8 cellular contexts compared by ENCODE assay signal in the genomic region with DNA sequence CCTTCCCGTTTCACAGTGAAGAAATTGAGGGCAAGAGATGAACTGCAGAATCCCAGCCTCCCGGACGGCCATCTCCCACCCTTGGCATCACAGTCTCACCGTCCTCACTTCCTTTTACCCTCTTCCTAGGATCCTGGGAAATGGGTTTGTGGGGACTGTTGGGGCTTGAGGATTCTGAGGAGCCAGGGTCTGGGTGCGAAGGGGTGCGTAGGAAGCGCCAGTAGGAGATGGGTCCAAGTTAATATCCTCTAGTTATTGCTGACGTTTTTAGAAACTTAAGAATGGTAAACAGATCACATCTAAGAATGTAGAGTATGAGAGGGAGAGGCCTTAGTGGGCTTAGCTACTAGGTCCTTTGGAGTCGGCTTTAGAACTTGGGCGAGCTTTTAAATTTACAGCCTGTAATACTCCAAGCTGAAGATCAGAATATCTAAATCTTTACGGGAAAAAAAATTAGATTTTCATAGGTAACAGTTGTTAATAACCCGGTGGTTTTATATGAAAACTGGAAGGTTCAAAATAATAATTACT. TPM values are rescaled to one million over a fixed set of nuclear protein-coding genes. Genes with fewer than 3 reads are reported as not detected.
A peak's percentile ranks its signal among the peaks of the same experiment; 100 is the strongest.
DNase-seq lines count a peak whose midpoint lies in the region; TF ChIP-seq lines count a peak whose summit lies in the region.

No MANE protein-coding gene starts in this region.

- peaks cover 2% of the 10 kb centered on the region for H3K79me1 ChIP-seq in mesenchymal stem cell (replicated peaks; ENCODE audit: low read length, poor library complexity, severe bottlenecking)

- peak overlapping the region in 1 of 2 experiments; percentile 57 for H3K23ac ChIP-seq in mesenchymal stem cell (ENCODE audit: low read length in 2 of 2)

- H2BK12ac ChIP-seq in mesenchymal stem cell (ENCODE audit: low read length in 2 of 2), result no peak overlapping the region

- TF ChIP-seq CTCF in GM12864 (IDR thresholded peaks at IDR 0.05; ENCODE audit: low read depth, low read length, missing control alignments) (no peak), brain microvascular endothelial cell (IDR thresholded peaks at IDR 0.05; ENCODE audit: low read depth, low read length, missing control alignments) (no peak), GM10248 (IDR thresholded peaks at IDR 0.05; ENCODE audit: control extremely low read depth, extremely low read depth, low read depth, missing control alignments) (no peak)

- no peak overlapping the region for H2BK5ac ChIP-seq in mesenchymal stem cell (ENCODE audit: low read depth, low read length, poor library complexity, severe bottlenecking)

- no peaks in the 10 kb centered on the region for H3K27me3 ChIP-seq in HUES6 (ENCODE audit: control insufficient read depth, insufficient read depth, low read length)
- no peaks in the 10 kb centered on the region for H3K27me3 ChIP-seq in brain microvascular endothelial cell (replicated peaks)
- H3K27me3 ChIP-seq in mesenchymal stem cell (ENCODE audit: control insufficient read depth in 1 of 2, insufficient read depth in 1 of 2, low read length in 2 of 2), result no peaks in the 10 kb centered on the region

- H3K9ac ChIP-seq in HUES6 (ENCODE audit: low read length) (peak overlapping the region; percentile 91), mesenchymal stem cell (ENCODE audit: low read length) (peak overlapping the region; percentile 97)

- H3K4me3 ChIP-seq in GM12864 (ENCODE audit: low read depth, low read length) (peak overlapping the region; percentile 91), HUES6 (ENCODE audit: low read depth, low read length) (peak overlapping the region; percentile 98), brain microvascular endothelial cell (ENCODE audit: low read depth, low read length) (peak overlapping the region; percentile 94), mesenchymal stem cell (ENCODE audit: insufficient read depth in 1 of 2, low read depth in 1 of 2, low read length in 2 of 2) (peak overlapping the region; percentile 94 to 100)

- H3K4me2 ChIP-seq in mesenchymal stem cell (ENCODE audit: low read length, poor library complexity, severe bottlenecking), result peak overlapping the region; percentile 67

- DNase-seq in GM12864 (ENCODE audit: low read depth) (no peak), brain microvascular endothelial cell (no peak), mesenchymal stem cell (peak; percentile 47), GM10248 (ENCODE audit: extremely low spot score) (no peak), NCI-H2227 treated with DMSO at 0.1 percent for 48 hours (lab: John Stamatoyannopoulos, UW) (no peak), cerebellar cortex (ENCODE audit: low spot score) (no peak)
- no peak for DNase-seq in stimulated activated CD4-positive, alpha-beta T cell treated with anti-CD3 and anti-CD28 coated beads, Interleukin-1b, Interleukin-23, amount 100 ng/mL, for 48 hours

- H4K91ac ChIP-seq in mesenchymal stem cell (ENCODE audit: low read length), result no peak overlapping the region

- 11% methylated on average over 8 of the region's 12 CpGs for WGBS in mesenchymal stem cell

- no peak overlapping the region for H3K4ac ChIP-seq in mesenchymal stem cell (ENCODE audit: low read depth in 1 of 2, low read length in 2 of 2)

- no peak overlapping the region for H2BK15ac ChIP-seq in mesenchymal stem cell (ENCODE audit: low read depth, poor library complexity, severe bottlenecking)

- H2BK120ac ChIP-seq in mesenchymal stem cell (ENCODE audit: low read depth, low read length), result peak overlapping the region; percentile 59

- CTCF ChIA-PET in GM10248 (lab: Yijun Ruan, JAX), result interaction anchor here (0.9 to 11.9 kb wide), 6 partner anchors 10 to 130 kb away, joined by 3 to 132 read pairs (median 4); no protein-coding TSS in a partner anchor

- H3K4me1 ChIP-seq in HUES6 (ENCODE audit: control insufficient read depth, insufficient read depth, low read length) (peaks cover 4% of the 10 kb centered on the region; the same call in 1 of the 2 replicates), mesenchymal stem cell (ENCODE audit: control insufficient read depth, insufficient read depth, low read depth, low read length) (peaks cover 3% of the 10 kb centered on the region)

- no peak overlapping the region for H4K8ac ChIP-seq in mesenchymal stem cell (ENCODE audit: low read length)

- peaks cover 19% of the 10 kb centered on the region for H3K36me3 ChIP-seq in HUES6 (ENCODE audit: control insufficient read depth, insufficient read depth, low read length)
- H3K36me3 ChIP-seq in brain microvascular endothelial cell (replicated peaks), result peaks cover 8% of the 10 kb centered on the region
- peaks cover 3 to 30% of the 10 kb centered on the region in 2 experiments for H3K36me3 ChIP-seq in mesenchymal stem cell (ENCODE audit: control insufficient read depth in 1 of 2, insufficient read depth in 2 of 2, low read depth in 1 of 2, low read length in 2 of 2)

- no peak overlapping the region for H2AK5ac ChIP-seq in mesenchymal stem cell (ENCODE audit: low read length, severe bottlenecking)

- H3K9me3 ChIP-seq in HUES6 (ENCODE audit: control insufficient read depth, insufficient read depth, low read depth, low read length) (no peaks in the 10 kb centered on the region), mesenchymal stem cell (ENCODE audit: control insufficient read depth, low read length) (no peaks in the 10 kb centered on the region)

- in situ Hi-C loops in brain microvascular endothelial cell (cut with HindIII; ENCODE audit: low pct_ligation_motif_present, low sequenced_read_pairs), result no loop called here

- H3K18ac ChIP-seq in mesenchymal stem cell (ENCODE audit: low read depth in 1 of 2, low read length in 2 of 2), result no peak overlapping the region

- H3K14ac ChIP-seq in mesenchymal stem cell (ENCODE audit: low read length in 2 of 2), result peak overlapping the region in 1 of 2 experiments; percentile 44

- H2AFZ ChIP-seq in mesenchymal stem cell (ENCODE audit: low read depth, low read length), result peak overlapping the region; percentile 43

- POLR2A ChIA-PET in GM10248 (lab: Yijun Ruan, JAX), result no interaction called here

- H3K27ac ChIP-seq in HUES6 (ENCODE audit: low read depth, low read length) (peak overlapping the region; percentile 76; the same call in 1 of the 2 replicates), brain microvascular endothelial cell (peak overlapping the region; percentile 84), mesenchymal stem cell (ENCODE audit: low read length, poor library complexity, severe bottlenecking) (peak overlapping the region; percentile 31)

RNA-seq across cellular contexts. Expression of gene MALSU1, which starts 0.7 kb away (rescaled TPM):
- 56.2 TPM for polyA plus RNA-seq in mesenchymal stem cell (2013, experiment 1 of 2)
- polyA plus RNA-seq in mesenchymal stem cell (2013, experiment 2 of 2), result 61.1 TPM

RNA-seq across cellular contexts. Expression of gene GPNMB, which starts 53.3 kb away (rescaled TPM):
- 80.5 TPM for polyA plus RNA-seq in mesenchymal stem cell (2013, experiment 1 of 2)
- polyA plus RNA-seq in mesenchymal stem cell (2013, experiment 2 of 2), result 79.7 TPM

Comparison
In these comparisons a context has a peak if more than half of its experiments do, and no peak if none do; other contexts are left out.
1. H3K27ac ChIP-seq: peak in every context shown above with its lines; median percentile 84 in brain microvascular endothelial cell; 76 in HUES6; 31 in mesenchymal stem cell.